In genomic region chr6:14696367-14696766, GRCh38 we compare ENCODE assay signal across 24 cellular contexts.
"Had no signal": no experiment of that assay in that cellular context is flagged by ENCODE, and none has a peak within 500 bp of the region (broad histone marks: within the 10 kb centered on the region; RNA-seq: fewer than 3 reads in every experiment).

No MANE protein-coding gene starts in this region.

- H3K36me3 ChIP-seq: colonic mucosa, esophagus muscularis mucosa, esophagus squamous epithelium, gastrocnemius medialis, gastroesophageal sphincter, heart left ventricle, heart right ventricle had no signal

- ATAC-seq: effector memory CD8-positive, alpha-beta T cell; esophagus mucosa; foreskin keratinocyte; gastrocnemius medialis; gastroesophageal sphincter; heart left ventricle; heart right ventricle had no signal

- DNase-seq: colonic mucosa; cortex of kidney; dermis blood vessel endothelial cell; dorsolateral prefrontal cortex; effector CD4-positive, alpha-beta T cell; effector CD8-positive, alpha-beta T cell; effector memory CD4-positive, alpha-beta T cell; effector memory CD8-positive, alpha-beta T cell; endodermal cell; erythroblast; esophagus squamous epithelium; foreskin fibroblast; foreskin keratinocyte; foreskin melanocyte; gastrocnemius medialis; glutamatergic neuron; head of caudate nucleus; heart left ventricle; heart right ventricle had no signal

- H3K4me1 ChIP-seq: colonic mucosa, esophagus muscularis mucosa, esophagus squamous epithelium, gastrocnemius medialis, gastroesophageal sphincter had no signal

- H3K9me3 ChIP-seq: colonic mucosa, esophagus squamous epithelium, gastrocnemius medialis, gastroesophageal sphincter had no signal

- H3K27ac ChIP-seq: colonic mucosa, coronary artery, dorsolateral prefrontal cortex, epithelial cell of prostate, esophagus muscularis mucosa, esophagus squamous epithelium, foreskin keratinocyte, gastrocnemius medialis, gastroesophageal sphincter, heart left ventricle, heart right ventricle had no signal

- H3K27me3 ChIP-seq: colonic mucosa, esophagus muscularis mucosa, esophagus squamous epithelium, foreskin keratinocyte, gastrocnemius medialis, gastroesophageal sphincter, heart left ventricle, heart right ventricle had no signal

- H3K4me3 ChIP-seq: colonic mucosa, coronary artery, dorsolateral prefrontal cortex, esophagus muscularis mucosa, esophagus squamous epithelium, gastrocnemius medialis, gastroesophageal sphincter, heart left ventricle, heart right ventricle had no signal
